13 cellular contexts compared by ENCODE assay signal in the genomic region with DNA sequence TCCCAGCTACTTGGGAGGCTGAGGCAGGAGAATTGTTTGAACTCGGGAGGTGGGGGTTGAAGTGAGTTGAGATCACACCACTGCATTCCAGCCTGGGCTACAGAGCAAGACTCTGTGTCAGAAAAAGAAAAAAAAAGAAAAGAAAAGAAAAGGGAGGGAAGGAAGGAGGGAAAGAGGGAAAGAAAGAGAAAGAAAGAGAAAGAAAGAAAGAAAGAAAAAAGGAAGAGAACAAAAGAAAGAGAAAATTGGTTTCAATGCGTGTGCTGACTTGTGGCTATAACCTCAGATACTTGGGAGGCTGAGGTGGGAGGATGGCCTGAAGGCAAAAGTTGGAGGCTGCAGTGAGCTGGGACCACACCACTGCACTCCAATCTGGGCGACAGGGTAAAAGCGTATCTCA.
"Had no signal": no experiment of that assay in that cellular context is flagged by ENCODE, and none has a peak within 500 bp of the region (broad histone marks: within the 10 kb centered on the region; RNA-seq: fewer than 3 reads in every experiment).

No MANE protein-coding gene starts in this region.

- H3K27me3 Mint-ChIP-seq: effector memory CD8-positive, alpha-beta T cell had no signal

- H3K27ac ChIP-seq: psoas muscle had no signal

- H3K9me3 ChIP-seq: mucosa of descending colon, psoas muscle had no signal

- DNase-seq: activated CD4-positive, alpha-beta T cell treated with anti-CD3 and anti-CD28 coated beads for 48 hours; activated CD8-positive, alpha-beta T cell treated with anti-CD3 and anti-CD28 coated beads, Interleukin-2, amount 10 ng/mL, durations not matched to agents 7 days and 5 days; activated gamma-delta T cell treated with Interleukin-2 at 50 U/mL for 16 hours; activated naive CD8-positive, alpha-beta T cell treated with anti-CD3 and anti-CD28 coated beads, Interleukin-2, amount 10 ng/mL, durations not matched to agents 7 days and 5 days; anterior cingulate cortex; effector memory CD8-positive, alpha-beta T cell; left colon; naive thymus-derived CD8-positive, alpha-beta T cell; psoas muscle; T-helper 1 cell had no signal

- H3K4me1 Mint-ChIP-seq: activated naive CD8-positive, alpha-beta T cell treated with anti-CD3 and anti-CD28 coated beads, Interleukin-2, amount 10 ng/mL, durations not matched to agents 7 days and 5 days had no signal

- ATAC-seq: activated CD8-positive, alpha-beta T cell treated with anti-CD3 and anti-CD28 coated beads, Interleukin-2, amount 10 ng/mL, durations not matched to agents 7 days and 5 days; effector memory CD8-positive, alpha-beta T cell; naive thymus-derived CD8-positive, alpha-beta T cell; psoas muscle; SK-N-SH treated with all-trans-retinoic acid at 6 μM for 48 hours had no signal

- H3K27ac Mint-ChIP-seq: activated CD8-positive, alpha-beta T cell treated with anti-CD3 and anti-CD28 coated beads, Interleukin-2, amount 10 ng/mL, durations not matched to agents 7 days and 5 days; activated naive CD8-positive, alpha-beta T cell treated with anti-CD3 and anti-CD28 coated beads, Interleukin-2, amount 10 ng/mL, durations not matched to agents 7 days and 5 days; effector memory CD8-positive, alpha-beta T cell; naive thymus-derived CD8-positive, alpha-beta T cell; stimulated activated naive CD8-positive, alpha-beta T cell treated with anti-CD3 and anti-CD28 coated beads, Interleukin-15, Interleukin-2, amounts not matched to agents 100 ng/mL and 50 ng/mL, for 24 hours had no signal

- H3K4me3 ChIP-seq: mucosa of descending colon, psoas muscle had no signal

- H3K36me3 Mint-ChIP-seq: activated naive CD8-positive, alpha-beta T cell treated with anti-CD3 and anti-CD28 coated beads, Interleukin-2, amount 10 ng/mL, durations not matched to agents 7 days and 5 days; naive thymus-derived CD8-positive, alpha-beta T cell had no signal

- H3K4me1 ChIP-seq: psoas muscle had no signal

- H3K4me3 Mint-ChIP-seq: activated CD8-positive, alpha-beta T cell treated with anti-CD3 and anti-CD28 coated beads, Interleukin-2, amount 10 ng/mL, durations not matched to agents 7 days and 5 days; activated naive CD8-positive, alpha-beta T cell treated with anti-CD3 and anti-CD28 coated beads, Interleukin-2, amount 10 ng/mL, durations not matched to agents 7 days and 5 days; effector memory CD8-positive, alpha-beta T cell; naive thymus-derived CD8-positive, alpha-beta T cell; stimulated activated naive CD8-positive, alpha-beta T cell treated with anti-CD3 and anti-CD28 coated beads, Interleukin-15, Interleukin-2, amounts not matched to agents 100 ng/mL and 50 ng/mL, for 24 hours had no signal
